ENCODE assay signal across 16 cellular contexts in the genomic region with DNA sequence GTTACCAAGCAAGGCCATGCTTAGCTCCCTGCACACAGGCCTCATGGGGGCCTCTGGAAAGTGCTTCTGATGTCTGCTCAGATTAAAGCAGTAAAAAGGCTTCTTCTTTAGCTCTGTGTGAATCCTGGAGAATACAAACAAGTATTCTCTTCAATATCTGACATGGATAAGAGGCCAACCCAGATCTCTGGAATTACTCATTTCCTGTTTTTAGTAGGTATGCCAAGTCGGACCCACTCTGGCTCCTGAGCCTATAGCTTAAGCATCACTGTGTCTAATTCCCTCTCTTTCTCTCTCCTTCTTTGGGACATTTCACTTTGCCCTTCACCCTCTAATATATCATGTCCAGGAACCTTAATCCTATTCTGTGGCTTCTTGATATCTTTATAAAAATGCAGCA.
DNase-seq lines count a peak whose midpoint lies in the region; ATAC-seq and TF ChIP-seq lines count a peak whose summit lies in the region.
"Had no signal": no experiment of that assay in that cellular context is flagged by ENCODE, and none has a peak within 500 bp of the region (broad histone marks: within the 10 kb centered on the region; RNA-seq: fewer than 3 reads in every experiment).

No MANE protein-coding gene starts in this region.

- H3K27ac ChIP-seq in SK-N-MC, result peak overlapping the region; percentile 100
- H3K27ac ChIP-seq in substantia nigra (ENCODE audit: low read depth, low read length, poor library complexity, severe bottlenecking), result peak overlapping the region; percentile 5
- no peak overlapping the region for H3K27ac ChIP-seq in left ventricle myocardium inferior (replicated peaks)

- DNase-seq in ELR (ENCODE audit: low read depth) (peak; percentile 34), SK-N-MC (ENCODE audit: low read depth, low spot score) (peak; percentile 89), epithelial cell of esophagus (ENCODE audit: low read depth) (peak; percentile 2), substantia nigra (lab: John Stamatoyannopoulos, UW) (no peak), left ventricle myocardium inferior (no peak), foreskin fibroblast (no peak)
- DNase-seq in activated CD4-positive, alpha-beta T cell treated with anti-CD3 and anti-CD28 coated beads for 36 hours, result no peak
- DNase-seq: CD4-positive, alpha-beta memory T cell; H7; NCI-H1092; NCI-H146; NCI-H2081 treated with DMSO at 0.1 percent for 48 hours; NCI-H524 treated with DMSO at 0.1 percent for 48 hours; NK-92 treated with Interleukin-12 subunit alpha and Interleukin-12 subunit beta, amount 100 ng/mL, for 24 hours; SIG-M5 had no signal

- peaks cover 5% of the 10 kb centered on the region for H3K27me3 ChIP-seq in left ventricle myocardium inferior (ENCODE audit: low read depth)

- H3K9ac ChIP-seq in SK-N-MC (ENCODE audit: insufficient read length), result peak overlapping the region; percentile 74

- H3K27me3 Mint-ChIP-seq in activated CD4-positive, alpha-beta T cell treated with anti-CD3 and anti-CD28 coated beads for 36 hours, result peaks cover 6% of the 10 kb centered on the region

- TF ChIP-seq CTCF in epithelial cell of esophagus (IDR thresholded peaks at IDR 0.05; ENCODE audit: insufficient read depth, low read depth, low read length, missing control alignments), result no peak
- no peak for TF ChIP-seq CTCF in left ventricle myocardium inferior (IDR thresholded peaks at IDR 0.05; ENCODE audit: borderline replicate concordance)
- TF ChIP-seq CTCF in foreskin fibroblast (IDR thresholded peaks at IDR 0.05; ENCODE audit: low read depth, low read length), result no peak

- no peaks in the 10 kb centered on the region for H3K36me3 Mint-ChIP-seq in activated CD4-positive, alpha-beta T cell treated with anti-CD3 and anti-CD28 coated beads for 36 hours (ENCODE audit: low read depth)
- H3K36me3 Mint-ChIP-seq: CD4-positive, alpha-beta memory T cell had no signal

- peak overlapping the region; percentile 31; the same call in 1 of the 2 replicates for H3K4me3 ChIP-seq in SK-N-MC
- no peak overlapping the region for H3K4me3 ChIP-seq in epithelial cell of esophagus (ENCODE audit: low read length)
- H3K4me3 ChIP-seq in left ventricle myocardium inferior, result no peak overlapping the region
- H3K4me3 ChIP-seq in foreskin fibroblast (ENCODE audit: low read depth in 1 of 2, low read length in 2 of 2), result no peak overlapping the region

- H3K4me1 ChIP-seq in left ventricle myocardium inferior, result no peaks in the 10 kb centered on the region

- no peak for ATAC-seq in activated CD4-positive, alpha-beta T cell treated with anti-CD3 and anti-CD28 coated beads for 36 hours

- no peak overlapping the region for H3K27ac Mint-ChIP-seq in activated CD4-positive, alpha-beta T cell treated with anti-CD3 and anti-CD28 coated beads for 36 hours
- H3K27ac Mint-ChIP-seq: B cell; CD4-positive, alpha-beta memory T cell had no signal

- H3K9me3 ChIP-seq in SK-N-MC (ENCODE audit: low read depth, low read length), result no peaks in the 10 kb centered on the region
- no peaks in the 10 kb centered on the region for H3K9me3 ChIP-seq in left ventricle myocardium inferior (replicated peaks)

- H3K36me3 ChIP-seq in SK-N-MC (ENCODE audit: insufficient read depth, low read length), result no peaks in the 10 kb centered on the region
- H3K36me3 ChIP-seq in left ventricle myocardium inferior, result no peaks in the 10 kb centered on the region

- H3K4me1 Mint-ChIP-seq in activated CD4-positive, alpha-beta T cell treated with anti-CD3 and anti-CD28 coated beads for 36 hours, result no peaks in the 10 kb centered on the region
- H3K4me1 Mint-ChIP-seq: B cell had no signal

- H3K9me3 Mint-ChIP-seq in activated CD4-positive, alpha-beta T cell treated with anti-CD3 and anti-CD28 coated beads for 36 hours (ENCODE audit: low read depth), result no peaks in the 10 kb centered on the region
- H3K9me3 Mint-ChIP-seq: CD4-positive, alpha-beta memory T cell had no signal

- H3K4me3 Mint-ChIP-seq in activated CD4-positive, alpha-beta T cell treated with anti-CD3 and anti-CD28 coated beads for 36 hours, result no peak overlapping the region
- H3K4me3 Mint-ChIP-seq: B cell; CD4-positive, alpha-beta memory T cell had no signal

- intact Hi-C loops in left ventricle myocardium inferior (cut with micrococcal nuclease), result loop anchor here (10.0 kb wide), 1 partner anchor 521 kb away; no protein-coding TSS in a partner anchor
- intact Hi-C loops in activated CD4-positive, alpha-beta T cell treated with anti-CD3 and anti-CD28 coated beads for 36 hours (cut with DNase I, micrococcal nuclease), result loop anchor here (1.0 to 10.0 kb wide), 5 partner anchors 522 to 908 kb away; no protein-coding TSS in a partner anchor

- POLR2A ChIA-PET in activated CD4-positive, alpha-beta T cell treated with anti-CD3 and anti-CD28 coated beads for 36 hours (lab: Charles Lee), result no interaction called here

- CTCF ChIA-PET in activated CD4-positive, alpha-beta T cell treated with anti-CD3 and anti-CD28 coated beads for 36 hours (lab: Charles Lee), result interaction anchor here (0.7 to 1.7 kb wide), 11 partner anchors 9 to 1098 kb away, joined by 3 to 6 read pairs (median 4); no protein-coding TSS in a partner anchor

Comparison
In these comparisons a context has a peak if more than half of its experiments do, and no peak if none do; other contexts are left out.
1. DNase-seq: peak in ELR (single experiment), SK-N-MC (single experiment) and epithelial cell of esophagus (single experiment); none in substantia nigra (0 of 49), left ventricle myocardium inferior (single experiment), activated CD4-positive, alpha-beta T cell treated with anti-CD3 and anti-CD28 coated beads for 36 hours (single experiment) and foreskin fibroblast (0 of 2).